In the genomic region with DNA sequence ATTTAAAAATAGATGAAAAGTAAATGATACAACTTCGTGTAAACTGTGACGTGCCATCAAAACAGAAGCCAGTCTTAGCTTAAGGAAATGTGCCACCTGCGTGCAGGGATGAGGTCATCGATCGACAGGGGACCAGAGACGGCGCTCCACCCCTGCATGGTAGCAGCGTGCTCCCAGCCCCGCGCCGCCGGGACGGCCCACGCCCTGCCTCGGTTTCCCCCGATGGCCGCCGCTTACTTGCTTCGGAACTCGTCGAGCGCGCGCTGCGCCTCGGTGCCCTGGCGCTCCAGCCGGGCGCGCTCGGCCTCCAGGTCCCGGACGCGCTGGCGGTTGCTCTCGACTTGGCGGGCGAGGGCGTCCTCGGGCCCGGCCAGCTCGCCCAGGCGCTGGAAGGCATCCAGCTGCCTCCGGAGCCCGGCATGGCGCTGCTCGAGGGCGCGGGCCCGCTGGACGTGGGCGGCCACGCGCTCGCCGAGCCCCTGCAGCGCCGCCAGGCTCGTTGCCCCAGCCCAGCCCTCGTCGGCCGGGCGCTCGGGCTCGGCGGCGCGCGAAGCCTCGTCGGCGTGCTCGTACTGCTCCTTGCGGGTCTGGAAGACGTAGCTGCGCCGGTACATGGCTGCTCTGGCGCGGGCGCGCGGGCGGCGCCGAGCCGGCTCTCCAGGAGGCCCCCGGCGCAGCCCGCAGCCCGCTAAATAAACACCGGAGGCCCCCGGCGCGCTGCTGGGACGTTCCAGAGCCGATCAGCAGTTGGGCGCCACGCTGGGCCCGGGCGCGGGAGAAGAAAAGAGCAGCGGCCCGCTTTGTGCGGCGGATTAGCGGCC, we compare ENCODE assay signal across 8 cellular contexts. TPM values are rescaled to one million over a fixed set of nuclear protein-coding genes. Genes with fewer than 3 reads are reported as not detected.
DNase-seq lines count a peak whose midpoint lies in the region; ATAC-seq, FAIRE-seq and TF ChIP-seq lines count a peak whose summit lies in the region.

A gene (minus strand): TSS at position 664 of the 821 bp plus-strand sequence. CDS start 50 bp downstream, at position 614.

- H3K36me3 Mint-ChIP-seq in activated naive CD4-positive, alpha-beta T cell treated with anti-CD3 and anti-CD28 coated beads, Interleukin-2, amount 10 ng/mL, durations not matched to agents 7 days and 5 days = no peaks in the 10 kb centered on the region

- H3K4me3 ChIP-seq in Panc1 (ENCODE audit: low read depth in 2 of 2, low read length in 2 of 2) = peak within 1 kb of the TSS; percentile 51 to 77
- H3K4me3 ChIP-seq in transverse colon = peak within 1 kb of the TSS; percentile 1 to 77 (median 52)

- H3K4me1 ChIP-seq in Panc1 (ENCODE audit: control insufficient read depth, insufficient read depth, low read length) = peaks cover 24% of the 10 kb centered on the region
- peaks cover 11 to 22% (median 13%) of the 10 kb centered on the region in 4 donors for H3K4me1 ChIP-seq in transverse colon

- no peak for TF ChIP-seq POLR2A in transverse colon (IDR thresholded peaks at IDR 0.05)

- CTCF ChIA-PET in Panc1 (lab: Charles Lee) = interaction anchor here (0.7 kb wide), 1 partner anchor 11 kb away, joined by 3 read pairs; no protein-coding TSS in a partner anchor
- CTCF ChIA-PET in activated naive CD4-positive, alpha-beta T cell treated with anti-CD3 and anti-CD28 coated beads, Interleukin-2, amount 10 ng/mL, durations not matched to agents 7 days and 5 days (lab: Charles Lee) = interaction anchor here (0.6 to 2.2 kb wide), 8 partner anchors 23 to 432 kb away, joined by 3 to 7 read pairs (median 3); a partner anchor contains a TSS

- peak; percentile 72 for FAIRE-seq in HTR-8/SVneo (lab: Jason Lieb, UNC)

- no TSS peak for BruUV-seq in Panc1 (replicated peaks; lab: Mats Ljungman, UMichigan)

- H3K27ac ChIP-seq in Panc1 (ENCODE audit: low read length) = peak within 1 kb of the TSS; percentile 88
- peak within 1 kb of the TSS; percentile 61 to 82 (median 74) for H3K27ac ChIP-seq in transverse colon

- no peaks in the 10 kb centered on the region for H3K27me3 ChIP-seq in Panc1 (ENCODE audit: control insufficient read depth, insufficient read depth, low read length)
- no peaks in the 10 kb centered on the region for H3K27me3 ChIP-seq in transverse colon

- POLR2A ChIA-PET in Panc1 (lab: Charles Lee) = no interaction called here

- no peaks in the 10 kb centered on the region for H3K9me3 Mint-ChIP-seq in activated naive CD4-positive, alpha-beta T cell treated with anti-CD3 and anti-CD28 coated beads, Interleukin-2, amount 10 ng/mL, durations not matched to agents 7 days and 5 days

- H3K4me3 Mint-ChIP-seq in activated naive CD4-positive, alpha-beta T cell treated with anti-CD3 and anti-CD28 coated beads, Interleukin-2, amount 10 ng/mL, durations not matched to agents 7 days and 5 days = peak within 1 kb of the TSS; percentile 87

- in situ Hi-C loops in Panc1 (cut with HindIII; ENCODE audit: low pct_unique_long_range_greater_than_20kb, low sequenced_read_pairs) = no loop called here
- in situ Hi-C loops in transverse colon (cut with MboI; ENCODE audit: low pct_ligation_motif_present in 1 of 4, low pct_unique_long_range_greater_than_20kb in 1 of 4, low sequenced_read_pairs in 3 of 4) = loop anchor here in 2 of 4 donors (25.0 kb wide), 2 partner anchors 106 to 356 kb away; no protein-coding TSS in a partner anchor

- intact Hi-C loops in Panc1 (cut with micrococcal nuclease; ENCODE audit: unreplicated experiment) (no loop called here), transverse colon (cut with DNase I; ENCODE audit: low total_unique reads) (no loop called here)

- WGBS in transverse colon (ENCODE audit: low coverage in 1 of 2), 2 donors = 2 to 10% methylated on average over 2 to 90 of the region's 106 CpGs

- DNase-seq in DMS53 treated with DMSO at 0.1 percent for 48 hours (lab: John Stamatoyannopoulos, UW; ENCODE audit: unreplicated experiment) = peak; percentile 73
- peak; percentile 48 for DNase-seq in HTR-8/SVneo (ENCODE audit: insufficient read length, low spot score)
- no peak for DNase-seq in Panc1 (ENCODE audit: low read depth, low spot score)
- DNase-seq in activated naive CD4-positive, alpha-beta T cell treated with anti-CD3 and anti-CD28 coated beads, Interleukin-2, amount 10 ng/mL, durations not matched to agents 7 days and 5 days = peak; percentile 71
- peak; percentile 65 for DNase-seq in glomerular visceral epithelial cell (ENCODE audit: extremely low spot score)
- peak; percentile 34 for DNase-seq in occipital lobe (lab: John Stamatoyannopoulos, UW)
- DNase-seq in transverse colon = peak; percentile 56

- ATAC-seq in Panc1 = peak; percentile 89
- no peak for ATAC-seq in HG03571 (IDR thresholded peaks at IDR 0.05; ENCODE audit: unreplicated experiment)

- no peak for TF ChIP-seq EP300 in transverse colon (IDR thresholded peaks at IDR 0.05; ENCODE audit: low read depth)

- H3K4me1 Mint-ChIP-seq in activated naive CD4-positive, alpha-beta T cell treated with anti-CD3 and anti-CD28 coated beads, Interleukin-2, amount 10 ng/mL, durations not matched to agents 7 days and 5 days = peaks cover 29% of the 10 kb centered on the region

- H3K27ac Mint-ChIP-seq in activated naive CD4-positive, alpha-beta T cell treated with anti-CD3 and anti-CD28 coated beads, Interleukin-2, amount 10 ng/mL, durations not matched to agents 7 days and 5 days = peak within 1 kb of the TSS; percentile 94

- H3K36me3 ChIP-seq in Panc1 (ENCODE audit: control insufficient read depth, insufficient read depth, low read length) = no peaks in the 10 kb centered on the region
- no peaks in the 10 kb centered on the region for H3K36me3 ChIP-seq in transverse colon

- peaks cover 19% of the 10 kb centered on the region for H3K27me3 Mint-ChIP-seq in activated naive CD4-positive, alpha-beta T cell treated with anti-CD3 and anti-CD28 coated beads, Interleukin-2, amount 10 ng/mL, durations not matched to agents 7 days and 5 days

- H3K9me3 ChIP-seq in Panc1 (ENCODE audit: control insufficient read depth, insufficient read depth, low read depth, low read length) = no peaks in the 10 kb centered on the region
- no peaks in the 10 kb centered on the region for H3K9me3 ChIP-seq in transverse colon

- TF ChIP-seq CTCF in Panc1 (IDR thresholded peaks at IDR 0.05) = peak; percentile 13; the same call in 1 of the 2 replicates
- no peak for TF ChIP-seq CTCF in transverse colon (IDR thresholded peaks at IDR 0.05)

RNA-seq across cellular contexts. Expression of the gene that starts here (rescaled TPM):
- total RNA-seq in Panc1 (2021; ENCODE audit: unreplicated experiment) (6.9 TPM), occipital lobe (0.31 TPM), transverse colon (under 1 TPM in 3 of 4 donors, not detected in 1; 0.75 to 1.00 (median 0.82) TPM)
- polyA plus RNA-seq in Panc1 (2012; ENCODE audit: insufficient read length) = 5.2 TPM

Comparison
In these comparisons a context has a peak if more than half of its experiments do, and no peak if none do; other contexts are left out.
1. Peak in DNase-seq in occipital lobe; RNA of the gene not detected or under 1 TPM.
2. Peak in DNase-seq, H3K4me3 ChIP-seq and H3K27ac ChIP-seq in transverse colon; RNA of the gene not detected or under 1 TPM.